ENCODE assay signal across 9 cellular contexts in the genomic region with DNA sequence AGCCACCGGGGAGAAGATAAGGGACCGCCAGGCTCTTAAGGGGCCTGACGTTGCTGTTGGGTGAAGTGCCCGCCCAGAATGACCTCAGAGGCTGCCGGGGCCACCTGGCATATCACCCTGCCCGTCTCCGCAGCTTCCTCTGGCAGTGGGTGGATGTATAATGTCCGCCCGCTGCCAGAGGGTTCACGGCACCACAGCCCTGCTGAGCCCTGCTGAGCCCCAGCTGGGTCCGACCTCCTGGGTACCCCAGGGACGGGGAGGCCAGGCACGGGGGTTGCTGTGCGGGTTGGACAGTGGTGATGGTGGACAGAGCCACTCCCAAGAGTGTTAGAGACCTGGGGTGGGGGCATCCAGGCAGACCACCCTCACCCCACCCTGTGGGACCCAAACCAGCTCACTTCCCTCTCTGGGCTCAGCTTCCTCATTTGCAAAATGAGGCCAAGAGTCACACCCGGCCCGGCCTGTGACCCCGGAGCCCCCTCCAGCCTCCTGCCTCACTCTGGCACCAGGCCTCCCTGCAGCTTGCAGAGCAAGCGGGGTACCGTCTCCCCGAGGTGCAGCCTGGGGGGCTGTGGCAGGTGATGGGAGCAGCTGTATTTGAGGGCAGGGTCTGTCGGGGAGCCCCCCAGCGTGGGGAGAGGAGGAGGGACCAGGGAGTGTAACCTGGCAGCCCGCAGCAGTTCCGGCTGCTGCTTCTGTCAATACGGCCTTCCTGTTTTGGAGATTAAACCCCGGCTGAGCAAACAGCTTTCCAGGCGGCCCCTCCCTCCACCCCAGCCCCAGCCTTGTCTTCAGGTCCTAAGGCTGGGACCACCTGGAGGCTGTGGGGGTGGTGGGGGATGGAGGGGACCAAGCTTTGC. TPM values are rescaled to one million over a fixed set of nuclear protein-coding genes. Genes with fewer than 3 reads are reported as not detected.
DNase-seq lines count a peak whose midpoint lies in the region; ATAC-seq and TF ChIP-seq lines count a peak whose summit lies in the region.
"Had no signal": no experiment of that assay in that cellular context is flagged by ENCODE, and none has a peak within 500 bp of the region (broad histone marks: within the 10 kb centered on the region; RNA-seq: fewer than 3 reads in every experiment).

No MANE protein-coding gene starts in this region.

- WGBS in IMR-90 (ENCODE audit: extremely low coverage in 2 of 2, insufficient read length in 1 of 2), 2 experiments, result 86% methylated on average over 1 of the region's 27 CpGs; no CpG with 5 or more reads in 1 of the 2 experiments
- 54% methylated on average over 27 of the region's 27 CpGs for WGBS in smooth muscle cell (ENCODE audit: low lambda C conversion rate)

- no peak for TF ChIP-seq POLR2A in IMR-90 (IDR thresholded peaks at IDR 0.05; ENCODE audit: low read depth, low read length)

- no peak for TF ChIP-seq RAD21 in IMR-90 (IDR thresholded peaks at IDR 0.05; ENCODE audit: low read length)

- no peak overlapping the region for H4K91ac ChIP-seq in IMR-90 (ENCODE audit: insufficient read depth, low read depth, low read length)

- no peak overlapping the region for H3K4ac ChIP-seq in IMR-90 (ENCODE audit: low read depth, low read length)

- H3K23ac ChIP-seq in IMR-90 (ENCODE audit: low read depth, low read length), result no peak overlapping the region

- peak overlapping the region; percentile 86 for H3K4me3 Mint-ChIP-seq in T-helper 17 cell

- no peak overlapping the region for H2AK5ac ChIP-seq in IMR-90 (ENCODE audit: low read depth, low read length)

- H3K79me1 ChIP-seq in IMR-90 (ENCODE audit: low read depth in 1 of 2, low read length in 2 of 2), result no peaks in the 10 kb centered on the region

- H3K27me3 Mint-ChIP-seq in T-helper 17 cell, result no peaks in the 10 kb centered on the region

- intact Hi-C loops in IMR-90 (cut with micrococcal nuclease), result no loop called here

- no peak for TF ChIP-seq CTCF in C4-2B (conservative IDR thresholded peaks at IDR 0.05)
- TF ChIP-seq CTCF in IMR-90 (conservative IDR thresholded peaks at IDR 0.05; ENCODE audit: low read depth, low read length), result no peak
- TF ChIP-seq CTCF in coronary artery (IDR thresholded peaks at IDR 0.05), result no peak
- no peak for TF ChIP-seq CTCF in smooth muscle cell (IDR thresholded peaks at IDR 0.05; ENCODE audit: borderline replicate concordance, insufficient read depth, poor library complexity, severe bottlenecking)

- H4K8ac ChIP-seq in IMR-90 (ENCODE audit: low read depth in 2 of 2, low read length in 2 of 2), result no peak overlapping the region

- no peaks in the 10 kb centered on the region for H3K36me3 ChIP-seq in IMR-90 (ENCODE audit: control insufficient read depth, insufficient read depth, low read length)
- no peaks in the 10 kb centered on the region for H3K36me3 ChIP-seq in smooth muscle cell (ENCODE audit: low read depth)

- in situ Hi-C loops in IMR-90 (cut with MboI; ENCODE audit: low sequenced_read_pairs), result no loop called here

- H3K9me3 ChIP-seq in IMR-90 (ENCODE audit: control insufficient read depth, insufficient read depth, low read length) (no peaks in the 10 kb centered on the region), T-helper 17 cell (ENCODE audit: control insufficient read depth, low read length, poor library complexity, severe bottlenecking) (no peaks in the 10 kb centered on the region), smooth muscle cell (replicated peaks; ENCODE audit: low read depth) (no peaks in the 10 kb centered on the region)

- H3K18ac ChIP-seq in IMR-90 (ENCODE audit: low read depth, low read length), result no peak overlapping the region

- H3K4me1 ChIP-seq in IMR-90 (ENCODE audit: control insufficient read depth, insufficient read depth, low read length) (peaks cover 8% of the 10 kb centered on the region), smooth muscle cell (ENCODE audit: low read depth) (peaks cover 32% of the 10 kb centered on the region)

- CTCF ChIA-PET in IMR-90 (lab: Yijun Ruan, JAX), result no interaction called here

- peak overlapping the region; percentile 96 for H3K27ac ChIP-seq in C4-2B
- H3K27ac ChIP-seq in IMR-90 (ENCODE audit: insufficient read depth, low read length), result no peak overlapping the region
- peak overlapping the region in 1 of 2 donors; percentile 75 for H3K27ac ChIP-seq in coronary artery
- H3K27ac ChIP-seq in smooth muscle cell (ENCODE audit: low read depth), result peak overlapping the region; percentile 73

- no peak overlapping the region for H2BK120ac ChIP-seq in IMR-90 (ENCODE audit: low read depth, low read length)

- H2AK9ac ChIP-seq in IMR-90 (replicated peaks; ENCODE audit: low read depth, low read length, poor library complexity), result peak overlapping the region; percentile 15

- no peaks in the 10 kb centered on the region for H3K36me3 Mint-ChIP-seq in T-helper 17 cell (ENCODE audit: low read depth)

- H2BK5ac ChIP-seq in IMR-90 (ENCODE audit: low read depth, low read length, poor library complexity, severe bottlenecking), result no peak overlapping the region

- H3K14ac ChIP-seq in IMR-90 (replicated peaks; ENCODE audit: low read depth, low read length), result no peak overlapping the region

- H2AFZ ChIP-seq in IMR-90 (replicated peaks; ENCODE audit: low read length, poor library complexity) (no peak overlapping the region), smooth muscle cell (ENCODE audit: low read depth) (no peak overlapping the region)

- no peak overlapping the region for H3K56ac ChIP-seq in IMR-90 (ENCODE audit: extremely low read depth, insufficient read depth, low read length)

- ATAC-seq in IMR-90 (ENCODE audit: low read depth), result no peak
- ATAC-seq in T-helper 17 cell, result peak; percentile 43
- ATAC-seq in GM18502 (IDR thresholded peaks at IDR 0.05; ENCODE audit: poor library complexity, unreplicated experiment), result no peak
- ATAC-seq in GM21619 (IDR thresholded peaks at IDR 0.05; ENCODE audit: unreplicated experiment), result no peak
- ATAC-seq in GM18909 (IDR thresholded peaks at IDR 0.05; ENCODE audit: poor library complexity, unreplicated experiment), result no peak

- peak overlapping the region; percentile 93 for H3K27ac Mint-ChIP-seq in T-helper 17 cell

- H3K9ac ChIP-seq in IMR-90 (ENCODE audit: low read depth, low read length) (no peak overlapping the region), smooth muscle cell (ENCODE audit: low read depth) (no peak overlapping the region)

- H3F3A ChIP-seq in smooth muscle cell (ENCODE audit: low read depth), result peaks cover 14% of the 10 kb centered on the region

- no TSS peak for BruUV-seq in IMR-90 (replicated peaks; lab: Mats Ljungman, UMichigan)

- H3K4me2 ChIP-seq in IMR-90 (ENCODE audit: low read depth, low read length), result no peak overlapping the region
- H3K4me2 ChIP-seq in smooth muscle cell, result peak overlapping the region; percentile 76

- no peak overlapping the region for H4K5ac ChIP-seq in IMR-90 (ENCODE audit: low read depth, low read length)

- POLR2A ChIA-PET in IMR-90 (lab: Charles Lee; ENCODE audit: unreplicated experiment), result no interaction called here

- DNase-seq in IMR-90 (no peak), T-helper 17 cell (peak in 1 of 3 donors; percentile 50), coronary artery (ENCODE audit: low spot score) (no peak), smooth muscle cell (lab: John Stamatoyannopoulos, UW; ENCODE audit: unreplicated experiment) (no peak)

- no peaks in the 10 kb centered on the region for H3K9me1 ChIP-seq in IMR-90 (ENCODE audit: insufficient read depth, low read length)

- H3K4me3 ChIP-seq in IMR-90 (ENCODE audit: insufficient read depth, low read depth, low read length), result no peak overlapping the region
- peak overlapping the region; percentile 11 for H3K4me3 ChIP-seq in coronary artery
- no peak overlapping the region for H3K4me3 ChIP-seq in smooth muscle cell

- H3K27me3 ChIP-seq in IMR-90 (ENCODE audit: control insufficient read depth, insufficient read depth, low read length) (peaks cover 1% of the 10 kb centered on the region; the same call in 1 of the 2 replicates), smooth muscle cell (ENCODE audit: low read depth) (no peaks in the 10 kb centered on the region)

- H4K20me1 ChIP-seq in IMR-90 (ENCODE audit: insufficient read depth, low read length) (no peaks in the 10 kb centered on the region), smooth muscle cell (ENCODE audit: low read depth) (no peaks in the 10 kb centered on the region)

- no peak overlapping the region for H2BK15ac ChIP-seq in IMR-90 (ENCODE audit: low read depth, low read length)

- H2BK20ac ChIP-seq in IMR-90 (ENCODE audit: low read depth, low read length), result no peak overlapping the region

- H3K4me1 Mint-ChIP-seq in T-helper 17 cell, result peaks cover 42% of the 10 kb centered on the region

- no peaks in the 10 kb centered on the region for H3K79me2 ChIP-seq in smooth muscle cell (ENCODE audit: low read depth)

- dilution Hi-C loops in IMR-90 (cut with HindIII; ENCODE audit: low sequenced_read_pairs, unreplicated experiment), result no loop called here

RNA-seq across cellular contexts. Expression of a gene that starts 8.4 kb away (rescaled TPM):
- total RNA-seq in IMR-90 (2012; rRNA removed) (1.4 and 1.8 TPM in 2 replicates), T-helper 17 cell (100 to 1,000 TPM; 110 to 116 TPM), smooth muscle cell (9.8 and 19.5 TPM in 2 replicates)
- polyA plus RNA-seq in IMR-90 (2012; rRNA removed) (5.1 and 5.3 TPM in 2 replicates), smooth muscle cell (6.0 and 7.9 TPM in 2 replicates)
- 3.8 and 5.3 TPM in 2 replicates for polyA plus RNA-seq in IMR-90 (2012; cell fraction: cytosol; rRNA removed)
- 11.2 and 22.5 TPM in 2 replicates for polyA plus RNA-seq in IMR-90 (2012; cell fraction: nucleus; rRNA removed; ENCODE audit: low replicate concordance)

RNA-seq across cellular contexts. Expression of a gene that starts 34.9 kb away (rescaled TPM):
- total RNA-seq in IMR-90 (2012; rRNA removed), result not detected in 2 replicates
- polyA plus RNA-seq in IMR-90 (2012; rRNA removed), result not detected in 2 replicates
- polyA plus RNA-seq in IMR-90 (2012; cell fraction: cytosol; rRNA removed), result not detected in 2 replicates
- polyA plus RNA-seq in IMR-90 (2012; cell fraction: nucleus; rRNA removed; ENCODE audit: low replicate concordance), result not detected in 2 replicates
- total RNA-seq in T-helper 17 cell, result not detected
- not detected in 2 replicates for total RNA-seq in smooth muscle cell
- polyA plus RNA-seq in smooth muscle cell, result not detected in 2 replicates
- total RNA-seq: renal cortical epithelial cell had no signal

RNA-seq across cellular contexts. Expression of a gene that starts 44.2 kb away (rescaled TPM):
- total RNA-seq in IMR-90 (2012; rRNA removed) (5.8 and 6.8 TPM in 2 replicates), T-helper 17 cell (10 to 100 TPM; 19.5 to 20.5 TPM), smooth muscle cell (11.2 and 16.8 TPM in 2 replicates)
- polyA plus RNA-seq in IMR-90 (2012; rRNA removed) (21.9 and 27.5 TPM in 2 replicates), smooth muscle cell (32.4 and 43.6 TPM in 2 replicates)
- 19.5 and 22.3 TPM in 2 replicates for polyA plus RNA-seq in IMR-90 (2012; cell fraction: cytosol; rRNA removed)
- polyA plus RNA-seq in IMR-90 (2012; cell fraction: nucleus; rRNA removed; ENCODE audit: low replicate concordance), result 62.8 and 177 TPM in 2 replicates

RNA-seq across cellular contexts. Expression of a gene that starts 47.6 kb away (rescaled TPM):
- total RNA-seq in IMR-90 (2012; rRNA removed) (5.0 and 6.7 TPM in 2 replicates), T-helper 17 cell (1 to 10 TPM; 6.7 to 9.0 TPM), smooth muscle cell (12.7 and 15.0 TPM in 2 replicates)
- polyA plus RNA-seq in IMR-90 (2012; rRNA removed) (6.3 and 8.1 TPM in 2 replicates), smooth muscle cell (5.8 and 16.3 TPM in 2 replicates)
- 3.9 and 16.6 TPM in 2 replicates for polyA plus RNA-seq in IMR-90 (2012; cell fraction: cytosol; rRNA removed)
- polyA plus RNA-seq in IMR-90 (2012; cell fraction: nucleus; rRNA removed; ENCODE audit: low replicate concordance), result 15.9 and 17.4 TPM in 2 replicates
